ENCODE assay signal across 10 cellular contexts in the genomic region with DNA sequence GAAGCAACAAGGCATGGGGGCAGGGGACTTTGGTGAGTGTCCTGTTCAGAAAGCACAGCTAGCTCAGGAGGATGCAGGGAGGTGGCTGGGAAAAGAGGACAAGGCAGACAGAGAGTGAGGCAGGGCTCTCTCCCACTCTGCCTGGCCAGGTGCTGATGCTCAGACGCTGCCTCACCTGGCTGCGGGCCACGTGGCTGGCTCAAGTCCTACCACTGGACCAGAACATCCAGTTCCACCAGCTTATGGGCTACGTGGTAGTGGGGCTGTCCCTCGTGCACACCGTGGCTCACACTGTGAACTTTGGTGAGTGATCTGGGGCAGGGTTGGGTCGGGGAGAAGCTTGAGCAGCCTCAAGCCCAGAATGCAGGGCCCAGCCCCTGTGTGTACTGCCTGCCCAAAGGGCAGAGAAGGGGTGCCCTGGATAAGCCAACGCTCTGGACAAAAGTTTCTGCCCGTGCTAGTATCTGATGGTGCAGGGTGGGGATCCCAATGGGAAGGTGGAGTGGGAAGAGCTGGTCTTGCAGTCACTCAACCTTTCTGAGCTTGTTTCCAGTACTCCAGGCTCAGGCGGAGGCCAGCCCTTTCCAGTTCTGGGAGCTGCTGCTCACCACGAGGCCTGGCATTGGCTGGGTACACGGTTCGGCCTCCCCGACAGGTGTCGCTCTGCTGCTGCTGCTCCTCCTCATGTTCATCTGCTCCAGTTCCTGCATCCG. TPM values are rescaled to one million over a fixed set of nuclear protein-coding genes. Genes with fewer than 3 reads are reported as not detected.
DNase-seq lines count a peak whose midpoint lies in the region; ATAC-seq and TF ChIP-seq lines count a peak whose summit lies in the region.
"Had no signal": no experiment of that assay in that cellular context is flagged by ENCODE, and none has a peak within 500 bp of the region (broad histone marks: within the 10 kb centered on the region; RNA-seq: fewer than 3 reads in every experiment).

No MANE protein-coding gene starts in this region.

- TF ChIP-seq CTCF in GM12864 (IDR thresholded peaks at IDR 0.05; ENCODE audit: low read depth, low read length, missing control alignments) (peak; percentile 65), nephron progenitor cell (IDR thresholded peaks at IDR 0.05) (peak; percentile 42)

- H3K4me3 ChIP-seq in GM12864 (ENCODE audit: low read depth, low read length): no peak overlapping the region
- H3K4me3 ChIP-seq: dorsolateral prefrontal cortex had no signal

- H3K27me3 Mint-ChIP-seq in nephron progenitor cell (ENCODE audit: low read depth, poor library complexity): peaks cover 41% of the 10 kb centered on the region

- H3K4me3 Mint-ChIP-seq in nephron progenitor cell: no peak overlapping the region
- H3K4me3 Mint-ChIP-seq: IgD-negative memory B cell had no signal

- H3K9me3 Mint-ChIP-seq in nephron progenitor cell: no peaks in the 10 kb centered on the region

- ATAC-seq in GM21528 (IDR thresholded peaks at IDR 0.05; ENCODE audit: low FRiP score, unreplicated experiment): no peak
- no peak for ATAC-seq in GM21576 (IDR thresholded peaks at IDR 0.05; ENCODE audit: unreplicated experiment)

- DNase-seq in GM12864 (ENCODE audit: low read depth) (no peak), dermis blood vessel endothelial cell (peak; percentile 33), nephron progenitor cell (peak; percentile 50), NCI-H1694 treated with DMSO at 0.1 percent for 48 hours (lab: John Stamatoyannopoulos, UW) (no peak)
- DNase-seq: dorsolateral prefrontal cortex, OCI-M1 had no signal

- no peak overlapping the region for H3K27ac Mint-ChIP-seq in nephron progenitor cell
- H3K27ac Mint-ChIP-seq: IgD-negative memory B cell had no signal

- H3K4me1 Mint-ChIP-seq in nephron progenitor cell: no peaks in the 10 kb centered on the region

- no peak for TF ChIP-seq RAD21 in Ishikawa (IDR thresholded peaks at IDR 0.05; ENCODE audit: low read depth)

- no peak for TF ChIP-seq EP300 in Ishikawa (IDR thresholded peaks at IDR 0.05; ENCODE audit: borderline replicate concordance)

- H3K36me3 Mint-ChIP-seq in nephron progenitor cell (ENCODE audit: low read depth): no peaks in the 10 kb centered on the region
- H3K36me3 Mint-ChIP-seq: IgD-negative memory B cell had no signal

TF ChIP-seq in Ishikawa, 13 proteins besides CTCF, POLR2A, EP300 and RAD21:
- TF ChIP-seq FOXM1 (IDR thresholded peaks at IDR 0.05; ENCODE audit: borderline replicate concordance, low read depth) (no peak), MAX (IDR thresholded peaks at IDR 0.05) (peak; percentile 87), ZBTB7A (IDR thresholded peaks at IDR 0.05; ENCODE audit: low read depth) (no peak), TAF1 (IDR thresholded peaks at IDR 0.05; ENCODE audit: low read depth) (no peak), NFIC (IDR thresholded peaks at IDR 0.05) (peak; percentile 67), YY1 (IDR thresholded peaks at IDR 0.05; ENCODE audit: low read depth) (no peak), CEBPB (IDR thresholded peaks at IDR 0.05) (no peak), TEAD4 (IDR thresholded peaks at IDR 0.05) (no peak), TCF12 (IDR thresholded peaks at IDR 0.05; ENCODE audit: low read depth) (peak; percentile 34; the same call in 1 of the 2 replicates)
- TF ChIP-seq, protein P1, sequence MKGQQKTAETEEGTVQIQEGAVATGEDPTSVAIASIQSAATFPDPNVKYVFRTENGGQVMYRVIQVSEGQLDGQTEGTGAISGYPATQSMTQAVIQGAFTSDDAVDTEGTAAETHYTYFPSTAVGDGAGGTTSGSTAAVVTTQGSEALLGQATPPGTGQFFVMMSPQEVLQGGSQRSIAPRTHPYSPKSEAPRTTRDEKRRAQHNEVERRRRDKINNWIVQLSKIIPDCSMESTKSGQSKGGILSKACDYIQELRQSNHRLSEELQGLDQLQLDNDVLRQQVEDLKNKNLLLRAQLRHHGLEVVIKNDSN (IDR thresholded peaks at IDR 0.05): peak; percentile 56; the same call in 1 of the 2 replicates
- TF ChIP-seq, protein P2, sequence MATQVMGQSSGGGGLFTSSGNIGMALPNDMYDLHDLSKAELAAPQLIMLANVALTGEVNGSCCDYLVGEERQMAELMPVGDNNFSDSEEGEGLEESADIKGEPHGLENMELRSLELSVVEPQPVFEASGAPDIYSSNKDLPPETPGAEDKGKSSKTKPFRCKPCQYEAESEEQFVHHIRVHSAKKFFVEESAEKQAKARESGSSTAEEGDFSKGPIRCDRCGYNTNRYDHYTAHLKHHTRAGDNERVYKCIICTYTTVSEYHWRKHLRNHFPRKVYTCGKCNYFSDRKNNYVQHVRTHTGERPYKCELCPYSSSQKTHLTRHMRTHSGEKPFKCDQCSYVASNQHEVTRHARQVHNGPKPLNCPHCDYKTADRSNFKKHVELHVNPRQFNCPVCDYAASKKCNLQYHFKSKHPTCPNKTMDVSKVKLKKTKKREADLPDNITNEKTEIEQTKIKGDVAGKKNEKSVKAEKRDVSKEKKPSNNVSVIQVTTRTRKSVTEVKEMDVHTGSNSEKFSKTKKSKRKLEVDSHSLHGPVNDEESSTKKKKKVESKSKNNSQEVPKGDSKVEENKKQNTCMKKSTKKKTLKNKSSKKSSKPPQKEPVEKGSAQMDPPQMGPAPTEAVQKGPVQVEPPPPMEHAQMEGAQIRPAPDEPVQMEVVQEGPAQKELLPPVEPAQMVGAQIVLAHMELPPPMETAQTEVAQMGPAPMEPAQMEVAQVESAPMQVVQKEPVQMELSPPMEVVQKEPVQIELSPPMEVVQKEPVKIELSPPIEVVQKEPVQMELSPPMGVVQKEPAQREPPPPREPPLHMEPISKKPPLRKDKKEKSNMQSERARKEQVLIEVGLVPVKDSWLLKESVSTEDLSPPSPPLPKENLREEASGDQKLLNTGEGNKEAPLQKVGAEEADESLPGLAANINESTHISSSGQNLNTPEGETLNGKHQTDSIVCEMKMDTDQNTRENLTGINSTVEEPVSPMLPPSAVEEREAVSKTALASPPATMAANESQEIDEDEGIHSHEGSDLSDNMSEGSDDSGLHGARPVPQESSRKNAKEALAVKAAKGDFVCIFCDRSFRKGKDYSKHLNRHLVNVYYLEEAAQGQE (IDR thresholded peaks at IDR 0.05; ENCODE audit: low read depth): no peak

RNA-seq across cellular contexts. Expression of gene NOX5, which starts 20.9 kb away (rescaled TPM):
- total RNA-seq in dermis blood vessel endothelial cell: under 0.01 TPM in 1 of 2 replicates, not detected in the other

Comparison
In these comparisons a context has a peak if more than half of its experiments do, and no peak if none do; other contexts are left out.
1. DNase-seq: peak in dermis blood vessel endothelial cell (single experiment) and nephron progenitor cell (single experiment); none in GM12864 (single experiment) and NCI-H1694 treated with DMSO at 0.1 percent for 48 hours (single experiment).